8 cellular contexts compared by ENCODE assay signal in the genomic region with DNA sequence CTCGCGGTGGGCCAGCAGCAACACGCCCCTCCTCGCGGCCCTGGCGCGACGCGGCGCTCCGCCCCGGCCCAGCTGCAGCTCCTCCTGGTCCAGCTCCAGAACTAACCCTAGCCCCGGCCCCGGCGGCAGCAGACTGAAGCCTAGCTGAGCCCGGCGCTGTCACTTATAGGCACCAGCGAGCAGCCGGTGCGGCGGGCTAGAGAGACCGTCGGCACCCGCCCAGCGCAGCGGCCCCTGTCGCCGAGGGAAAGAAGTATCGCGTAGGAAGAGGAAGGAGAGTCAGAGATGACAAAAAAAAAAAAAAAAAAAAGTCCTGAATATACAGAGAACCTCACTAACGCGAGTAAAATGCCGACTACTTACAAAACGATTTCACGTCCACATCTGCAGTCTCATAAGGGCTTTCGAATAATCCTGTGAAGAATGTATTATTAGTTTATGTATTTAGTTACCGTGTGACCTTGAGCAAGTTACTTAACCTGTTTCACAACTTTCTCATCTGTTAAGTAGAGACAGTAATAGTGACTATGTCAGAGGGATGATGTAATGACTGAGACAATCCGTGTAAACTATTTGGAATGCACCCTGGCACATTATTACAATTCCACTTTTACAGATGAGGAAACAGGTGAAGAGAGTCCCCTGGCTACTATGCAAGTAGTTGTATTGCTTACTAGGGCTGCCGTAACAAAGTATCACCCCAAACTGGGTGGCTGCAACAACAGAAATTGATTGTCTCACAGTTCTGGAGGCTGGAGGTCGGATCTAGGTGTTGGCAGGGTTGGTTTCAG. TPM values are rescaled to one million over a fixed set of nuclear protein-coding genes. Genes with fewer than 3 reads are reported as not detected.
DNase-seq lines count a peak whose midpoint lies in the region; TF ChIP-seq lines count a peak whose summit lies in the region.

A gene (minus strand): TSS at position 135 of the 791 bp plus-strand sequence. CDS start 791 bp downstream, outside the sequence.

- H3K27ac ChIP-seq in ovary (peak within 1 kb of the TSS; percentile 42 to 78), tibial artery (peak within 1 kb of the TSS; percentile 79 to 88)

- DNase-seq in HFF-Myc (ENCODE audit: extremely low read depth, low read depth) (peak; percentile 65), NAMALWA (ENCODE audit: low spot score) (peak; percentile 93), SKM-1 treated with dmso at 0.1 percent for 144 hours (lab: John Stamatoyannopoulos, UW; ENCODE audit: unreplicated experiment) (peak; percentile 92), head of caudate nucleus (peak; percentile 90 to 99 (median 97)), ovary (peak; percentile 95 to 97 (median 96)), tibial artery (peak; percentile 94 to 97)
- DNase-seq in activated naive CD8-positive, alpha-beta T cell treated with anti-CD3 and anti-CD28 coated beads for 36 hours: peak; percentile 94

- no peaks in the 10 kb centered on the region for H3K9me3 Mint-ChIP-seq in activated naive CD8-positive, alpha-beta T cell treated with anti-CD3 and anti-CD28 coated beads for 36 hours

- H3K36me3 ChIP-seq in ovary: no peaks in the 10 kb centered on the region
- H3K36me3 ChIP-seq in tibial artery: no peaks in the 10 kb centered on the region

- H3K9me3 ChIP-seq in ovary: no peaks in the 10 kb centered on the region
- no peaks in the 10 kb centered on the region for H3K9me3 ChIP-seq in tibial artery

- H3K27ac Mint-ChIP-seq in activated naive CD8-positive, alpha-beta T cell treated with anti-CD3 and anti-CD28 coated beads for 36 hours: peak within 1 kb of the TSS; percentile 98

- H3K27me3 Mint-ChIP-seq in activated naive CD8-positive, alpha-beta T cell treated with anti-CD3 and anti-CD28 coated beads for 36 hours: no peaks in the 10 kb centered on the region

- peak within 1 kb of the TSS; percentile 94 for H3K4me3 Mint-ChIP-seq in activated naive CD8-positive, alpha-beta T cell treated with anti-CD3 and anti-CD28 coated beads for 36 hours

- TF ChIP-seq POLR2A in ovary (IDR thresholded peaks at IDR 0.05): peak; percentile 100

- intact Hi-C loops in head of caudate nucleus (cut with DNase I): no loop called here
- intact Hi-C loops in ovary (cut with DNase I): loop anchor here in 2 of 4 donors (2.0 to 5.0 kb wide), 2 partner anchors 36 to 43 kb away; no protein-coding TSS in a partner anchor
- intact Hi-C loops in tibial artery (cut with DNase I; ENCODE audit: low total_unique reads): loop anchor here (5.0 kb wide), 1 partner anchor 38 kb away; no protein-coding TSS in a partner anchor

- peaks cover 9% of the 10 kb centered on the region for H3K36me3 Mint-ChIP-seq in activated naive CD8-positive, alpha-beta T cell treated with anti-CD3 and anti-CD28 coated beads for 36 hours

- H3K4me1 Mint-ChIP-seq in activated naive CD8-positive, alpha-beta T cell treated with anti-CD3 and anti-CD28 coated beads for 36 hours: peaks cover 43% of the 10 kb centered on the region

- TF ChIP-seq EP300 in ovary (IDR thresholded peaks at IDR 0.05): no peak

- peak; percentile 87 for TF ChIP-seq CTCF in HFF-Myc (IDR thresholded peaks at IDR 0.05; ENCODE audit: low read depth, low read length, missing control alignments)
- TF ChIP-seq CTCF in ovary (IDR thresholded peaks at IDR 0.05): peak; percentile 56 to 77 (median 73)
- TF ChIP-seq CTCF in tibial artery (IDR thresholded peaks at IDR 0.05): peak; percentile 73 to 76

- H3K4me3 ChIP-seq in GM08714 (ENCODE audit: low read length) (peak within 1 kb of the TSS; percentile 67), HFF-Myc (replicated peaks; ENCODE audit: low read depth, low read length) (peak within 1 kb of the TSS; percentile 58), ovary (peak within 1 kb of the TSS; percentile 71), tibial artery (peak within 1 kb of the TSS; percentile 61 to 75)

- H3K4me1 ChIP-seq in ovary (ENCODE audit: insufficient read depth) (peaks cover 15% of the 10 kb centered on the region), tibial artery (peaks cover 0 to 48% (median 34%) of the 10 kb centered on the region in 4 donors)

- WGBS in ovary, 3 donors: 3 to 4% (median 4%) methylated on average over 38 to 40 of the region's 40 CpGs

- H3K27me3 ChIP-seq in ovary: no peaks in the 10 kb centered on the region
- no peaks in the 10 kb centered on the region for H3K27me3 ChIP-seq in tibial artery

RNA-seq across cellular contexts. Expression of the gene that starts here (rescaled TPM):
- total RNA-seq in activated naive CD8-positive, alpha-beta T cell treated with anti-CD3 and anti-CD28 coated beads for 36 hours: 10 to 100 TPM; 19.8 to 22.4 TPM
- 10 to 100 TPM in 5 of 7 donors, 1 to 10 TPM in 2; 8.6 to 33.7 (median 14.8) TPM for total RNA-seq in ovary
- polyA plus RNA-seq in ovary: 10 to 100 TPM; 10.6 to 22.0 TPM

Comparison
In these comparisons a context has a peak if more than half of its experiments do, and no peak if none do; other contexts are left out.
1. Peak in every context shown above with its lines: DNase-seq, H3K4me3 ChIP-seq and H3K27ac ChIP-seq.